ENCODE assay signal across 18 cellular contexts in genomic region chr3:46085421-46086082, GRCh38. TPM values are rescaled to one million over a fixed set of nuclear protein-coding genes. Genes with fewer than 3 reads are reported as not detected.
DNase-seq lines count a peak whose midpoint lies in the region; ATAC-seq and TF ChIP-seq lines count a peak whose summit lies in the region.
"Had no signal": no experiment of that assay in that cellular context is flagged by ENCODE, and none has a peak within 500 bp of the region (broad histone marks: within the 10 kb centered on the region; RNA-seq: fewer than 3 reads in every experiment).

No MANE protein-coding gene starts in this region.

- H3K4me3 ChIP-seq in GM23338 (no peak overlapping the region), epithelial cell of esophagus (ENCODE audit: low read length) (no peak overlapping the region), trophoblast cell (ENCODE audit: low read depth, low read length) (no peak overlapping the region)
- H3K4me3 ChIP-seq: BLaER1 had no signal

- no peaks in the 10 kb centered on the region for H3K4me1 ChIP-seq in GM23338 (ENCODE audit: insufficient read depth)
- H3K4me1 ChIP-seq in trophoblast cell (ENCODE audit: control insufficient read depth in 1 of 2, insufficient read depth in 2 of 2, low read length in 2 of 2), result peaks cover 8 to 17% of the 10 kb centered on the region in 2 experiments

- H2AFZ ChIP-seq in GM23338 (no peak overlapping the region), trophoblast cell (ENCODE audit: insufficient read depth, low read length, poor library complexity) (no peak overlapping the region)

- DNase-seq in activated naive CD8-positive, alpha-beta T cell treated with anti-CD3 and anti-CD28 coated beads for 36 hours, result no peak
- DNase-seq in GM23338 (ENCODE audit: low spot score) (no peak), epithelial cell of esophagus (ENCODE audit: low read depth) (peak; percentile 55), trophoblast cell (peak; percentile 48 to 66), GDM1 (lab: John Stamatoyannopoulos, UW) (no peak), dedifferentiated amniotic fluid mesenchymal stem cell (ENCODE audit: extremely low spot score) (no peak)
- DNase-seq: NCI-H1092 treated with DMSO at 0.1 percent for 48 hours, NCI-H146, NCI-H2029 treated with DMSO at 0.1 percent for 48 hours, NCI-H2171, NCI-H526 had no signal

- peaks cover 18% of the 10 kb centered on the region for H3K79me1 ChIP-seq in trophoblast cell (ENCODE audit: low read length)

- H3K4me1 Mint-ChIP-seq in activated naive CD8-positive, alpha-beta T cell (ENCODE audit: low read depth), result peaks cover 14% of the 10 kb centered on the region
- peaks cover 15% of the 10 kb centered on the region for H3K4me1 Mint-ChIP-seq in activated naive CD8-positive, alpha-beta T cell treated with anti-CD3 and anti-CD28 coated beads for 36 hours
- H3K4me1 Mint-ChIP-seq in GM23338, result peaks cover 4% of the 10 kb centered on the region

- H3K9me2 ChIP-seq in GM23338 (ENCODE audit: insufficient read depth), result no peaks in the 10 kb centered on the region

- H3K9me3 Mint-ChIP-seq in activated naive CD8-positive, alpha-beta T cell (ENCODE audit: low read depth), result no peaks in the 10 kb centered on the region
- H3K9me3 Mint-ChIP-seq in activated naive CD8-positive, alpha-beta T cell treated with anti-CD3 and anti-CD28 coated beads for 36 hours, result no peaks in the 10 kb centered on the region
- H3K9me3 Mint-ChIP-seq in GM23338, result no peaks in the 10 kb centered on the region

- peak overlapping the region; percentile 51 for H2BK12ac ChIP-seq in trophoblast cell (ENCODE audit: low read length)

- H2BK5ac ChIP-seq in trophoblast cell (ENCODE audit: low read depth, low read length, poor library complexity), result no peak overlapping the region

- WGBS in trophoblast cell (ENCODE audit: extremely low coverage, insufficient coverage, insufficient read length), result no CpG with 5 or more reads among the region's 3 CpGs

- no peaks in the 10 kb centered on the region for H3F3A ChIP-seq in GM23338 (replicated peaks; ENCODE audit: low read depth)

- peak overlapping the region; percentile 38 for H3K27ac Mint-ChIP-seq in activated naive CD8-positive, alpha-beta T cell
- no peak overlapping the region for H3K27ac Mint-ChIP-seq in activated naive CD8-positive, alpha-beta T cell treated with anti-CD3 and anti-CD28 coated beads for 36 hours
- peak overlapping the region; percentile 1; the same call in 1 of the 2 replicates for H3K27ac Mint-ChIP-seq in GM23338

- ATAC-seq in GM23338, result no peak
- no peak for ATAC-seq in GM21390 (IDR thresholded peaks at IDR 0.05; ENCODE audit: unreplicated experiment)
- ATAC-seq: HCT116, Panc1 had no signal

- H3K4me3 Mint-ChIP-seq in activated naive CD8-positive, alpha-beta T cell, result no peak overlapping the region
- H3K4me3 Mint-ChIP-seq in activated naive CD8-positive, alpha-beta T cell treated with anti-CD3 and anti-CD28 coated beads for 36 hours, result no peak overlapping the region
- H3K4me3 Mint-ChIP-seq in GM23338, result no peak overlapping the region

- TF ChIP-seq CTCF in GM23338 (conservative IDR thresholded peaks at IDR 0.05; ENCODE audit: low read depth in 2 of 2) (no peak), epithelial cell of esophagus (IDR thresholded peaks at IDR 0.05; ENCODE audit: insufficient read depth, low read depth, low read length, missing control alignments) (no peak)

- H3K23ac ChIP-seq in trophoblast cell (ENCODE audit: low read length), result no peak overlapping the region

- H3K4ac ChIP-seq in trophoblast cell (ENCODE audit: low read depth, low read length), result no peak overlapping the region

- H3K27me3 ChIP-seq in GM23338 (ENCODE audit: insufficient read depth), result no peaks in the 10 kb centered on the region
- no peaks in the 10 kb centered on the region for H3K27me3 ChIP-seq in trophoblast cell (ENCODE audit: insufficient read depth, low read length)
- H3K27me3 ChIP-seq: BLaER1 had no signal

- no peak overlapping the region for H2AK5ac ChIP-seq in trophoblast cell (ENCODE audit: low read length)

- H4K20me1 ChIP-seq in GM23338 (replicated peaks; ENCODE audit: insufficient read depth), result no peaks in the 10 kb centered on the region
- H4K20me1 ChIP-seq: BLaER1 had no signal

- no peak overlapping the region for H3K9ac ChIP-seq in trophoblast cell (ENCODE audit: low read length)
- H3K9ac ChIP-seq: BLaER1 had no signal

- H4K8ac ChIP-seq in trophoblast cell (ENCODE audit: low read depth, low read length), result peak overlapping the region; percentile 3

- H3K18ac ChIP-seq in trophoblast cell (ENCODE audit: low read length), result no peak overlapping the region

- peaks cover 1% of the 10 kb centered on the region for H3K9me3 ChIP-seq in trophoblast cell (ENCODE audit: insufficient read depth, low read depth, low read length)
- H3K9me3 ChIP-seq: BLaER1 had no signal

- no peaks in the 10 kb centered on the region for H3K36me3 ChIP-seq in GM23338 (ENCODE audit: insufficient read depth)
- H3K36me3 ChIP-seq in trophoblast cell (ENCODE audit: control insufficient read depth in 1 of 2, insufficient read depth in 2 of 2, low read length in 2 of 2), result no peaks in the 10 kb centered on the region
- H3K36me3 ChIP-seq: BLaER1 had no signal

- H3K4me2 ChIP-seq in GM23338 (no peak overlapping the region), trophoblast cell (ENCODE audit: low read length) (no peak overlapping the region)
- H3K4me2 ChIP-seq: BLaER1 had no signal

- H3K14ac ChIP-seq in trophoblast cell (ENCODE audit: low read length), result no peak overlapping the region

- H3K79me2 ChIP-seq in GM23338 (replicated peaks; ENCODE audit: insufficient read depth), result no peaks in the 10 kb centered on the region
- H3K79me2 ChIP-seq in trophoblast cell (ENCODE audit: control insufficient read depth, insufficient read depth, low read length, poor library complexity), result peaks cover 2% of the 10 kb centered on the region

- H4K12ac ChIP-seq in trophoblast cell (ENCODE audit: low read depth, low read length), result no peak overlapping the region

- H3K36me3 Mint-ChIP-seq in activated naive CD8-positive, alpha-beta T cell, result no peaks in the 10 kb centered on the region
- H3K36me3 Mint-ChIP-seq in activated naive CD8-positive, alpha-beta T cell treated with anti-CD3 and anti-CD28 coated beads for 36 hours, result no peaks in the 10 kb centered on the region
- H3K36me3 Mint-ChIP-seq in GM23338 (ENCODE audit: low read depth), result no peaks in the 10 kb centered on the region

- no peaks in the 10 kb centered on the region for H3K27me3 Mint-ChIP-seq in activated naive CD8-positive, alpha-beta T cell
- H3K27me3 Mint-ChIP-seq in activated naive CD8-positive, alpha-beta T cell treated with anti-CD3 and anti-CD28 coated beads for 36 hours, result no peaks in the 10 kb centered on the region
- peaks cover 4% of the 10 kb centered on the region for H3K27me3 Mint-ChIP-seq in GM23338 (ENCODE audit: insufficient read depth, low read depth, poor library complexity)

- H2BK120ac ChIP-seq in trophoblast cell (ENCODE audit: insufficient read depth, low read length, poor library complexity), result peak overlapping the region; percentile 6

- H3K27ac ChIP-seq in GM23338 (ENCODE audit: low read depth), result no peak overlapping the region
- H3K27ac ChIP-seq in trophoblast cell (ENCODE audit: low read depth, low read length), result no peak overlapping the region
- H3K27ac ChIP-seq: BLaER1 had no signal

- peak overlapping the region; percentile 57 for H4K91ac ChIP-seq in trophoblast cell (ENCODE audit: low read depth, low read length)

RNA-seq across cellular contexts. Expression of gene XCR1, which starts 58.3 kb away (rescaled TPM):
- total RNA-seq in activated naive CD8-positive, alpha-beta T cell treated with anti-CD3 and anti-CD28 coated beads for 36 hours, result not detected
- total RNA-seq in GM23338 (2014; rRNA removed; shearing (Covaris generic)), result not detected in 2 replicates
- polyA plus RNA-seq in GM23338 (2016; fragmentation: Nextera tagmentation; extraction: Ambion mirVana), result not detected in 2 replicates
- polyA plus RNA-seq in trophoblast cell (2013), result 27.3 and 34.3 TPM in 2 replicates
- total RNA-seq: A673, SK-MEL-5 had no signal

Comparison
In these comparisons a context has a peak if more than half of its experiments do, and no peak if none do; other contexts are left out.
1. DNase-seq: peak in epithelial cell of esophagus (single experiment) and trophoblast cell (2 of 2); none in activated naive CD8-positive, alpha-beta T cell treated with anti-CD3 and anti-CD28 coated beads for 36 hours (single experiment), GM23338 (single experiment), GDM1 (single experiment) and dedifferentiated amniotic fluid mesenchymal stem cell (single experiment).